ENCODE assay signal across 2 cellular contexts in genomic region chr12:2049604-2050540, GRCh38.
TF ChIP-seq lines count a peak whose summit lies in the region.

No MANE protein-coding gene starts in this region.

TF ChIP-seq in HepG2, 621 proteins besides CTCF, POLR2A, EP300 and RAD21:
- TF ChIP-seq ZNF629 (CRISPR knock-in tag; conservative IDR thresholded peaks at IDR 0.05), result peak; percentile 80
- TF ChIP-seq YY1 (IDR thresholded peaks at IDR 0.05; ENCODE audit: insufficient read depth, insufficient replicate concordance, low read depth, low read length), result no peak

TF ChIP-seq in SK-N-SH, 30 proteins besides CTCF, POLR2A, EP300 and RAD21:
- TF ChIP-seq CHD2 (IDR thresholded peaks at IDR 0.05; ENCODE audit: low read length, partially characterized antibody), result no peak
- TF ChIP-seq NRF1 (IDR thresholded peaks at IDR 0.05; ENCODE audit: low read depth, low read length), result no peak
- no peak for TF ChIP-seq MEF2A (IDR thresholded peaks at IDR 0.05; ENCODE audit: borderline replicate concordance, low read depth)
- TF ChIP-seq, protein P1, sequence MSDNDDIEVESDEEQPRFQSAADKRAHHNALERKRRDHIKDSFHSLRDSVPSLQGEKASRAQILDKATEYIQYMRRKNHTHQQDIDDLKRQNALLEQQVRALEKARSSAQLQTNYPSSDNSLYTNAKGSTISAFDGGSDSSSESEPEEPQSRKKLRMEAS (IDR thresholded peaks at IDR 0.05; ENCODE audit: low read depth), result no peak
- no peak for TF ChIP-seq ZBTB33 (IDR thresholded peaks at IDR 0.05; ENCODE audit: borderline replicate concordance, low read depth)
- TF ChIP-seq, protein P2, sequence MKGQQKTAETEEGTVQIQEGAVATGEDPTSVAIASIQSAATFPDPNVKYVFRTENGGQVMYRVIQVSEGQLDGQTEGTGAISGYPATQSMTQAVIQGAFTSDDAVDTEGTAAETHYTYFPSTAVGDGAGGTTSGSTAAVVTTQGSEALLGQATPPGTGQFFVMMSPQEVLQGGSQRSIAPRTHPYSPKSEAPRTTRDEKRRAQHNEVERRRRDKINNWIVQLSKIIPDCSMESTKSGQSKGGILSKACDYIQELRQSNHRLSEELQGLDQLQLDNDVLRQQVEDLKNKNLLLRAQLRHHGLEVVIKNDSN (IDR thresholded peaks at IDR 0.05; ENCODE audit: borderline replicate concordance, low read depth), result no peak
